ENCODE assay signal across 8 cellular contexts in the genomic region with DNA sequence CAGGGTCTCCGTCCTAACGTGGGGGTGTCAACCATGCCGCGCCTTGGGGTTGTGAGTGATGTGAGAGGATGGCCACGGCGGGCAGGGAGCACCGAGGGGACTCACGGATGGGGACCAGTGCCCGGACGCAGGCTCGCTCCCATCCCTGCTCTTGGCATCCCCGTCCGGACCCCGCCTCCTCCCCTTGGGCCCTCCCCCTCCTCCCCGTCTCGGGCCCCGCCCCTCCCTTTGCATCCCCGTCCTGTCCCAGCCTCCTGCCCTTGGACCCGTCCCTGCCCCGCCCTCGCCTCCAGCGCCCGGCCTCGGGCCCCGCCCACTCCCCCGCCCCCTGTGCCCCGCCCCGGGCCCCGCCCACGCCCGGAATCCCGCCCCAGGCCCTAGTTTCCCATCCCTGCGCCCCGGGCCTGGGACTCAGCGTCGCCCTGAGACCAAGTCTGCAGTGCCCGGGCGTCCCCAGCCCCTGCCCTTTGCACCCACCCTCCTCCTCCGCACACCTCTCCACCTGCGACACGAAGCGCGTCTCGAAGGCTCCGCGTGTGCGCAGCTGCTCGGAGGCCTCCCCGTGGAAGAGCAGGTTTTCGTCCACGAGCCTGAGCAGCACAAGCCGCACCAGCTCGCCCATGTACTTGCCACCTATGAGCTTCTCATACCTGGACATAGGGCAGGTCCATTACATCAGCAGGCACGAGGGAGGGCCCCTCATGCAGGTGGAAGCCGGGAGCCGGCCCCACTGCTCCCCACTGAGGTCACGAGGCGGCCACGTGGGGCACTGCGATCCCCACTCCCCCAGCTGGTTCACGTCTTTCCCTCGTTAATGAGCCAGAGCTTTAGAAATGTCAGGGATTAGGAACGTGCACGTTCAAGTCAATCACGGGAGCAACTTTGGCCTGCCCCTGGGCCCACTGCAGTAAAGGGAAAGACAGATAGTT. TPM values are rescaled to one million over a fixed set of nuclear protein-coding genes. Genes with fewer than 3 reads are reported as not detected.
DNase-seq lines count a peak whose midpoint lies in the region; ATAC-seq and TF ChIP-seq lines count a peak whose summit lies in the region.

No MANE protein-coding gene starts in this region.

- no peaks in the 10 kb centered on the region for H3K9me3 ChIP-seq in RWPE2 (ENCODE audit: severe bottlenecking)
- no peaks in the 10 kb centered on the region for H3K9me3 ChIP-seq in transverse colon

- intact Hi-C loops in Right ventricle myocardium superior (cut with DNase I) (no loop called here), transverse colon (cut with DNase I; ENCODE audit: low total_unique reads) (no loop called here)

- no peaks in the 10 kb centered on the region for H3K36me3 ChIP-seq in RWPE2 (ENCODE audit: low read depth)
- H3K36me3 ChIP-seq in transverse colon = no peaks in the 10 kb centered on the region

- peaks cover 6% of the 10 kb centered on the region for H3K4me1 Mint-ChIP-seq in activated naive CD8-positive, alpha-beta T cell treated with anti-CD3 and anti-CD28 coated beads, Interleukin-2, amount 10 ng/mL, durations not matched to agents 7 days and 5 days

- H3K27ac Mint-ChIP-seq in activated naive CD8-positive, alpha-beta T cell treated with anti-CD3 and anti-CD28 coated beads, Interleukin-2, amount 10 ng/mL, durations not matched to agents 7 days and 5 days = no peak overlapping the region

- POLR2A ChIA-PET in activated naive CD8-positive, alpha-beta T cell treated with anti-CD3 and anti-CD28 coated beads, Interleukin-2, amount 10 ng/mL, durations not matched to agents 7 days and 5 days (lab: Charles Lee) = no interaction called here

- no peaks in the 10 kb centered on the region for H3K9me3 Mint-ChIP-seq in activated naive CD8-positive, alpha-beta T cell treated with anti-CD3 and anti-CD28 coated beads, Interleukin-2, amount 10 ng/mL, durations not matched to agents 7 days and 5 days

- TF ChIP-seq POLR2A in transverse colon (IDR thresholded peaks at IDR 0.05) = no peak

- in situ Hi-C loops in transverse colon (cut with MboI; ENCODE audit: low pct_ligation_motif_present in 1 of 4, low pct_unique_long_range_greater_than_20kb in 1 of 4, low sequenced_read_pairs in 3 of 4) = no loop called here

- H3K4me3 ChIP-seq in RWPE2 (ENCODE audit: severe bottlenecking) = peak overlapping the region; percentile 17
- H3K4me3 ChIP-seq in transverse colon = peak overlapping the region; percentile 12 to 42 (median 26)

- no peaks in the 10 kb centered on the region for H3K36me3 Mint-ChIP-seq in activated naive CD8-positive, alpha-beta T cell treated with anti-CD3 and anti-CD28 coated beads, Interleukin-2, amount 10 ng/mL, durations not matched to agents 7 days and 5 days

- peak overlapping the region; percentile 69 for H3K4me3 Mint-ChIP-seq in activated naive CD8-positive, alpha-beta T cell treated with anti-CD3 and anti-CD28 coated beads, Interleukin-2, amount 10 ng/mL, durations not matched to agents 7 days and 5 days

- H3K4me1 ChIP-seq in RWPE2 (ENCODE audit: insufficient read depth, poor library complexity, severe bottlenecking) (no peaks in the 10 kb centered on the region), transverse colon (peaks cover 2 to 17% (median 9%) of the 10 kb centered on the region in 4 donors)

- peak; percentile 75 for ATAC-seq in RWPE2 (ENCODE audit: low read depth)
- ATAC-seq in activated naive CD8-positive, alpha-beta T cell treated with anti-CD3 and anti-CD28 coated beads, Interleukin-2, amount 10 ng/mL, durations not matched to agents 7 days and 5 days (ENCODE audit: low read depth) = peak; percentile 77
- peak; percentile 93 for ATAC-seq in Right ventricle myocardium superior (ENCODE audit: poor library complexity)
- no peak for ATAC-seq in GM18520 (IDR thresholded peaks at IDR 0.05; ENCODE audit: unreplicated experiment)

- H3K27me3 ChIP-seq in RWPE2 (ENCODE audit: insufficient read depth, poor library complexity, severe bottlenecking) (no peaks in the 10 kb centered on the region), transverse colon (peaks cover 11% of the 10 kb centered on the region)

- TF ChIP-seq EP300 in transverse colon (IDR thresholded peaks at IDR 0.05; ENCODE audit: low read depth) = no peak

- WGBS in transverse colon (ENCODE audit: low coverage in 1 of 2), 2 donors = 27% methylated on average over 48 of the region's 65 CpGs; no CpG with 5 or more reads in 1 of the 2 donors

- peaks cover 9% of the 10 kb centered on the region for H3K27me3 Mint-ChIP-seq in activated naive CD8-positive, alpha-beta T cell treated with anti-CD3 and anti-CD28 coated beads, Interleukin-2, amount 10 ng/mL, durations not matched to agents 7 days and 5 days

- no peak for TF ChIP-seq CTCF in RWPE2 (IDR thresholded peaks at IDR 0.05; ENCODE audit: poor library complexity, severe bottlenecking)
- no peak for TF ChIP-seq CTCF in transverse colon (IDR thresholded peaks at IDR 0.05)

- no peak overlapping the region for H3K27ac ChIP-seq in RWPE2 (ENCODE audit: poor library complexity, severe bottlenecking)
- H3K27ac ChIP-seq in transverse colon = no peak overlapping the region

- peak; percentile 86 for DNase-seq in Daoy (ENCODE audit: low read depth)
- DNase-seq in RWPE2 (ENCODE audit: low spot score) = no peak
- DNase-seq in activated naive CD8-positive, alpha-beta T cell treated with anti-CD3 and anti-CD28 coated beads, Interleukin-2, amount 10 ng/mL, durations not matched to agents 7 days and 5 days = peak; percentile 67
- peak; percentile 90 for DNase-seq in Right ventricle myocardium superior
- DNase-seq in pons (ENCODE audit: low spot score) = peak; percentile 23
- DNase-seq in transverse colon = peak; percentile 90
- DNase-seq in NCI-H2171 treated with DMSO at 0.1 percent for 48 hours (lab: John Stamatoyannopoulos, UW) = no peak

RNA-seq across cellular contexts. Expression of a gene that starts 5.1 kb away (rescaled TPM):
- total RNA-seq in Daoy (2014; rRNA removed; shearing (Covaris generic)) = not detected in 2 replicates
- total RNA-seq in activated naive CD8-positive, alpha-beta T cell treated with anti-CD3 and anti-CD28 coated beads, Interleukin-2, amount 10 ng/mL, durations not matched to agents 7 days and 5 days = not detected
- total RNA-seq in Right ventricle myocardium superior = 2,290 TPM
- not detected for total RNA-seq in transverse colon

RNA-seq across cellular contexts. Expression of a gene that starts 22.9 kb away (rescaled TPM):
- 177 and 204 TPM in 2 replicates for total RNA-seq in Daoy (2014; rRNA removed; shearing (Covaris generic))
- 10 to 100 TPM; 99.3 to 99.4 TPM for total RNA-seq in activated naive CD8-positive, alpha-beta T cell treated with anti-CD3 and anti-CD28 coated beads, Interleukin-2, amount 10 ng/mL, durations not matched to agents 7 days and 5 days
- 75.3 TPM for total RNA-seq in Right ventricle myocardium superior
- 10 to 100 TPM; 20.1 to 32.7 (median 22.7) TPM for total RNA-seq in transverse colon

RNA-seq across cellular contexts. Expression of a gene that starts 42.1 kb away (rescaled TPM):
- total RNA-seq in Daoy (2014; rRNA removed; shearing (Covaris generic)) = not detected in 2 replicates
- total RNA-seq in activated naive CD8-positive, alpha-beta T cell treated with anti-CD3 and anti-CD28 coated beads, Interleukin-2, amount 10 ng/mL, durations not matched to agents 7 days and 5 days = 10 to 100 TPM; 21.5 to 22.0 TPM
- total RNA-seq in Right ventricle myocardium superior (12.4 TPM), transverse colon (100 to 1,000 TPM in 1 of 4 donors, 10 to 100 TPM in 3; 33.9 to 151 (median 89.0) TPM)

RNA-seq across cellular contexts. Expression of a gene that starts 43.0 kb away (rescaled TPM):
- total RNA-seq in Daoy (2014; rRNA removed; shearing (Covaris generic)) = 0.46 TPM in 1 of 2 replicates, not detected in the other
- under 1 TPM; 0.23 to 0.30 TPM for total RNA-seq in activated naive CD8-positive, alpha-beta T cell treated with anti-CD3 and anti-CD28 coated beads, Interleukin-2, amount 10 ng/mL, durations not matched to agents 7 days and 5 days
- 1.3 TPM for total RNA-seq in Right ventricle myocardium superior
- under 1 TPM in 2 of 4 donors, not detected in 2; 0.16 to 0.96 TPM for total RNA-seq in transverse colon

RNA-seq across cellular contexts. Expression of a gene that starts 54.5 kb away (rescaled TPM):
- total RNA-seq in Daoy (2014; rRNA removed; shearing (Covaris generic)) = 224 and 232 TPM in 2 replicates
- 10 to 100 TPM; 58.9 to 62.4 TPM for total RNA-seq in activated naive CD8-positive, alpha-beta T cell treated with anti-CD3 and anti-CD28 coated beads, Interleukin-2, amount 10 ng/mL, durations not matched to agents 7 days and 5 days
- 48.9 TPM for total RNA-seq in Right ventricle myocardium superior
- 10 to 100 TPM; 46.6 to 80.1 (median 68.0) TPM for total RNA-seq in transverse colon

Comparison
In these comparisons a context has a peak if more than half of its experiments do, and no peak if none do; other contexts are left out.
1. DNase-seq: peak in Daoy (single experiment), activated naive CD8-positive, alpha-beta T cell treated with anti-CD3 and anti-CD28 coated beads, Interleukin-2, amount 10 ng/mL, durations not matched to agents 7 days and 5 days (single experiment), Right ventricle myocardium superior (single experiment), pons (single experiment) and transverse colon (single experiment); none in RWPE2 (single experiment) and NCI-H2171 treated with DMSO at 0.1 percent for 48 hours (single experiment).
2. RNA of a gene that starts 5.1 kb away (total RNA-seq): 2,290 TPM in Right ventricle myocardium superior (single experiment); not detected in activated naive CD8-positive, alpha-beta T cell treated with anti-CD3 and anti-CD28 coated beads, Interleukin-2, amount 10 ng/mL, durations not matched to agents 7 days and 5 days, not detected in Daoy and not detected in transverse colon; every median in the first group is over 1,000 times any median in the second.
3. RNA of a gene that starts 42.1 kb away (total RNA-seq): 33.9 to 151 TPM in transverse colon, 21.5 to 22.0 TPM in activated naive CD8-positive, alpha-beta T cell treated with anti-CD3 and anti-CD28 coated beads, Interleukin-2, amount 10 ng/mL, durations not matched to agents 7 days and 5 days and 12.4 TPM in Right ventricle myocardium superior (single experiment); not detected in Daoy; every median in the first group is over 10 times any median in the second.